In the genomic region with DNA sequence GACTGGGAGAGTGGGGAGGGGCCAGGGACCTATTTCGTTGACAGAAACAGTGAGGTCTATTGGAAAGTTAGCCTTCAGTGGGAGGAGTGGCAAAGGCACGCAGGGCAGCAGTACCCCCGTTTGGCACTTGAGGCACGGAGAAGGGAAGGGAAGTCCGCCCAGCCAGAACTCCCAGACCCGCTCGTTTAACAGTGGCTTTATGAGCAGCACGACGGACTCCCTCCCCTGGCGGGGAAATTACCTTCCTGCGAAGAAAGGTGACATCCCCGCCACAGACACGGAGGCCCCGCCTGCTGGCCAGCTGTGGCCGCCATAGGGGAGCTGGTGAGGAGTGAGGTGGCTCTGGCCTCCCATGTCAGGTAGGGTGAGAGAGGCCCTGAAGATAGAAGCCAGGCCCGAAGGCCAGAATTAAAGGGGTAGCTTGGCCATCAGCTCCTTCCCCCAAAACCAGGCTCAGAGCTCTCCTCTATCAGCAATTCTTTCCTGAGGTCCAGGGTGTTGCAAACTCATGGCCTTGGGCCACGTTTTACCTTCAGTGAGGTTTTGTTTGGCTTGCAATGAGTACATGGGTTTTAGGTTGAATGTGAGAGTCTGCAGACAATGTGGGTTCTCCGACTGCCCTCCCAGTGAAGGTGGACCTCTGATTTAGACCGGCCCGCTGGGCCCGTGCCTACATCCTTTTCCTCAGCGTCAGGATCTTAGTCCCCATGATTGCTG, we compare ENCODE assay signal across 10 cellular contexts.
A peak's percentile ranks its signal among the peaks of the same experiment; 100 is the strongest.
DNase-seq lines count a peak whose midpoint lies in the region; ATAC-seq and TF ChIP-seq lines count a peak whose summit lies in the region.
"Had no signal": no experiment of that assay in that cellular context is flagged by ENCODE, and none has a peak within 500 bp of the region (broad histone marks: within the 10 kb centered on the region; RNA-seq: fewer than 3 reads in every experiment).

No MANE protein-coding gene starts in this region.

- H3K79me2 ChIP-seq in parathyroid adenoma, result no peaks in the 10 kb centered on the region

- H3K27ac ChIP-seq in effector memory CD4-positive, alpha-beta T cell (ENCODE audit: insufficient read depth, low read length, poor library complexity, severe bottlenecking), result no peak overlapping the region
- no peak overlapping the region for H3K27ac ChIP-seq in parathyroid adenoma

- peaks cover 15% of the 10 kb centered on the region for H3K4me1 ChIP-seq in effector memory CD4-positive, alpha-beta T cell (ENCODE audit: control insufficient read depth, insufficient read depth, low read length, poor library complexity, severe bottlenecking)
- peaks cover 2% of the 10 kb centered on the region for H3K4me1 ChIP-seq in parathyroid adenoma

- H3K4me2 ChIP-seq in parathyroid adenoma (ENCODE audit: low read length), result no peak overlapping the region

- no peaks in the 10 kb centered on the region for H3K36me3 ChIP-seq in effector memory CD4-positive, alpha-beta T cell (ENCODE audit: control insufficient read depth, insufficient read depth, low read length)
- no peaks in the 10 kb centered on the region for H3K36me3 ChIP-seq in parathyroid adenoma (ENCODE audit: control insufficient read depth, insufficient read depth, low read length)

- no peak overlapping the region for H3K9ac ChIP-seq in parathyroid adenoma

- H2AFZ ChIP-seq in parathyroid adenoma, result peak overlapping the region; percentile 75

- H3K9me3 ChIP-seq in effector memory CD4-positive, alpha-beta T cell (ENCODE audit: control insufficient read depth, low read length), result no peaks in the 10 kb centered on the region
- no peaks in the 10 kb centered on the region for H3K9me3 ChIP-seq in parathyroid adenoma (ENCODE audit: control insufficient read depth, low read length)

- ATAC-seq in HG02798 (IDR thresholded peaks at IDR 0.05; ENCODE audit: poor library complexity, unreplicated experiment) (peak; percentile 30), omental fat pad (ENCODE audit: low FRiP score) (no peak), GM21737 (IDR thresholded peaks at IDR 0.05; ENCODE audit: unreplicated experiment) (no peak)

- DNase-seq in NCI-H82 (lab: John Stamatoyannopoulos, UW), result peak; percentile 55
- DNase-seq in NCI-H82 treated with DMSO at 0.1 percent for 48 hours (lab: John Stamatoyannopoulos, UW; ENCODE audit: unreplicated experiment), result no peak
- no peak for DNase-seq in effector memory CD4-positive, alpha-beta T cell
- DNase-seq in omental fat pad (ENCODE audit: low spot score), result no peak
- no peak for DNase-seq in NK-92 treated with Interleukin-12 subunit alpha and Interleukin-12 subunit beta, amount 100 ng/mL, for 24 hours (lab: John Stamatoyannopoulos, UW)
- DNase-seq: amniotic stem cell, OCI-M1 had no signal

- peaks cover 26% of the 10 kb centered on the region for H3K27me3 ChIP-seq in effector memory CD4-positive, alpha-beta T cell (replicated peaks; ENCODE audit: control insufficient read depth, insufficient read depth, low read length, poor library complexity, severe bottlenecking)
- no peaks in the 10 kb centered on the region for H3K27me3 ChIP-seq in parathyroid adenoma (ENCODE audit: control insufficient read depth, insufficient read depth, low read length)

- peak overlapping the region; percentile 54 for H3K4me3 ChIP-seq in effector memory CD4-positive, alpha-beta T cell (ENCODE audit: insufficient read depth, low read depth, low read length, poor library complexity, severe bottlenecking)
- no peak overlapping the region for H3K4me3 ChIP-seq in parathyroid adenoma (ENCODE audit: low read depth, low read length)

- TF ChIP-seq CTCF in parathyroid adenoma (IDR thresholded peaks at IDR 0.05) (no peak), omental fat pad (IDR thresholded peaks at IDR 0.05) (no peak)
